ENCODE assay signal across 14 cellular contexts in genomic region chr17:80017226-80018010, GRCh38. TPM values are rescaled to one million over a fixed set of nuclear protein-coding genes. Genes with fewer than 3 reads are reported as not detected.
DNase-seq lines count a peak whose midpoint lies in the region; ATAC-seq, FAIRE-seq and TF ChIP-seq lines count a peak whose summit lies in the region.
"Had no signal": no experiment of that assay in that cellular context is flagged by ENCODE, and none has a peak within 500 bp of the region (broad histone marks: within the 10 kb centered on the region; RNA-seq: fewer than 3 reads in every experiment).

No MANE protein-coding gene starts in this region.

- H3K36me3 ChIP-seq in SK-N-SH (replicated peaks in 1 of 2; ENCODE audit: control insufficient read depth in 1 of 2, insufficient read depth in 2 of 2, low read length in 1 of 2) (peaks cover 9% of the 10 kb centered on the region in 2 experiments), HEK293 (ENCODE audit: control insufficient read depth in 2 of 2, insufficient read depth in 1 of 2, low read length in 2 of 2) (peaks cover 10 to 13% of the 10 kb centered on the region in 2 experiments; a peak in 2 of 3 replicates)

- TF ChIP-seq RAD21 in SK-N-SH (IDR thresholded peaks at IDR 0.05; ENCODE audit: low read length): no peak

- H3K9me3 ChIP-seq in SK-N-SH (peaks cover 8% of the 10 kb centered on the region; the same call in 1 of the 2 replicates), HEK293 (ENCODE audit: control insufficient read depth, insufficient read depth, low read depth, low read length) (0 out of 2 replicates have a peak, but pooled peaks cover 2% of the 10 kb centered on the region)

- H2AFZ ChIP-seq in SK-N-SH (ENCODE audit: low read depth): no peak overlapping the region

- no peak for TF ChIP-seq POLR2A in GM12891 (IDR thresholded peaks at IDR 0.05; ENCODE audit: low read depth, low read length)

- no peaks in the 10 kb centered on the region for H3K9me2 ChIP-seq in SK-N-SH

- peak; percentile 26 for DNase-seq in SK-N-SH
- peak; percentile 44 to 69 for DNase-seq in cerebellar nuclear complex (lab: John Stamatoyannopoulos, UW)
- no peak for DNase-seq in COLO829 (ENCODE audit: low spot score)
- no peak for DNase-seq in GM12891 (ENCODE audit: insufficient read length, low spot score)
- no peak for DNase-seq in NCI-H2029 (lab: John Stamatoyannopoulos, UW)
- DNase-seq: CD4-positive, CD25-positive, alpha-beta regulatory T cell; DND-41; GF-D8; HCEC 1CT had no signal

- POLR2A ChIA-PET in SK-N-SH (lab: Yijun Ruan, JAX): interaction anchor here (1.4 kb wide), 1 partner anchor 16 kb away, joined by 3 read pairs; no protein-coding TSS in a partner anchor
- POLR2A ChIA-PET in HEK293 (lab: Yijun Ruan, JAX): interaction anchor here (0.7 kb wide), 2 partner anchors 931 to 1125 kb away, joined by 4 to 5 read pairs; no protein-coding TSS in a partner anchor

- H3K27ac ChIP-seq in SK-N-SH (ENCODE audit: low read depth in 2 of 2, low read length in 1 of 2) (no peak overlapping the region), HEK293 (ENCODE audit: extremely low read depth, low read depth, low read length) (no peak overlapping the region)
- H3K27ac ChIP-seq: 22Rv1 had no signal

- WGBS in SK-N-SH (ENCODE audit: low lambda C conversion rate): 97% methylated on average over 18 of the region's 18 CpGs

- 0 out of 2 replicates have a peak, but pooled peaks cover 19% of the 10 kb centered on the region for H4K20me1 ChIP-seq in SK-N-SH (ENCODE audit: insufficient read depth)

- no peak for TF ChIP-seq EP300 in SK-N-SH (IDR thresholded peaks at IDR 0.05; ENCODE audit: borderline replicate concordance in 1 of 2, low read depth in 1 of 2, low read length in 1 of 2)

- H3F3A ChIP-seq in SK-N-SH (replicated peaks; ENCODE audit: insufficient read depth): peaks cover 12% of the 10 kb centered on the region

- H3K27me3 ChIP-seq in SK-N-SH (ENCODE audit: insufficient read depth): no peaks in the 10 kb centered on the region

- H3K4me1 ChIP-seq in SK-N-SH (ENCODE audit: control insufficient read depth in 1 of 2, insufficient read depth in 2 of 2, low read depth in 1 of 2, low read length in 1 of 2) (no peaks in the 10 kb centered on the region), HEK293 (ENCODE audit: control insufficient read depth, insufficient read depth, low read length) (0 out of 2 replicates have a peak, but pooled peaks cover 3% of the 10 kb centered on the region)

- ATAC-seq in SK-N-SH treated with all-trans-retinoic acid at 6 μM for 48 hours: no peak
- ATAC-seq: HepG2 had no signal

- TF ChIP-seq CTCF in SK-N-SH (IDR thresholded peaks at IDR 0.05) (no peak), HEK293 (tag by site-specific recombination; IDR thresholded peaks at IDR 0.05) (no peak)

- no peak overlapping the region for H3K4me2 ChIP-seq in SK-N-SH

- no peak for FAIRE-seq in GM12891 (lab: Jason Lieb, UNC)
- FAIRE-seq: D721Med, HepG2 had no signal

- peaks cover 63% of the 10 kb centered on the region for H3K79me2 ChIP-seq in SK-N-SH (ENCODE audit: insufficient read depth)

- H3K9ac ChIP-seq in SK-N-SH: no peak overlapping the region

- CTCF ChIA-PET in SK-N-SH (lab: Yijun Ruan, JAX): interaction anchor here (1.1 to 2.3 kb wide), 5 partner anchors 9 to 25 kb away, joined by 3 to 23 read pairs (median 5); no protein-coding TSS in a partner anchor
- CTCF ChIA-PET in HEK293 (lab: Yijun Ruan, JAX): interaction anchor here (4.0 kb wide), 1 partner anchor 11 kb away, joined by 50 read pairs; no protein-coding TSS in a partner anchor

- H3K4me3 ChIP-seq in SK-N-SH (ENCODE audit: low read depth in 2 of 2, low read length in 1 of 2) (no peak overlapping the region), HEK293 (ENCODE audit: low read depth, low read length) (no peak overlapping the region)

TF ChIP-seq in SK-N-SH, 30 proteins besides CTCF, POLR2A, EP300 and RAD21:
- TF ChIP-seq NRF1 (IDR thresholded peaks at IDR 0.05; ENCODE audit: low read depth, low read length): no peak
- TF ChIP-seq SMC3 (IDR thresholded peaks at IDR 0.05; ENCODE audit: low read depth, low read length): no peak

TF ChIP-seq in SK-N-SH treated with all-trans-retinoic acid at 6 μM for 48 hours, 23 proteins besides CTCF, POLR2A, EP300 and RAD21 (continues in another document):
- TF ChIP-seq ZFP3 (CRISPR knock-in tag; IDR thresholded peaks at IDR 0.05) (no peak), TOX (CRISPR knock-in tag; IDR thresholded peaks at IDR 0.05; ENCODE audit: borderline replicate concordance) (no peak), PPARA (CRISPR knock-in tag; IDR thresholded peaks at IDR 0.05; ENCODE audit: borderline replicate concordance) (no peak), SNAI2 (CRISPR knock-in tag; IDR thresholded peaks at IDR 0.05) (no peak), ZFP30 (CRISPR knock-in tag; IDR thresholded peaks at IDR 0.05) (no peak)

TF ChIP-seq in HEK293, 187 proteins besides CTCF, POLR2A, EP300 and RAD21:
- TF ChIP-seq ZNF837 (tag by site-specific recombination; IDR thresholded peaks at IDR 0.05) (no peak), PRDM10 (tag by site-specific recombination; IDR thresholded peaks at IDR 0.05) (0 out of 2 replicates have a peak, but pooled peaks have one; percentile 29)

TF ChIP-seq in GM12891, 5 proteins besides CTCF, POLR2A, EP300 and RAD21:
- TF ChIP-seq PAX5 (IDR thresholded peaks at IDR 0.05; ENCODE audit: insufficient read depth, low read length, severe bottlenecking): no peak
- TF ChIP-seq TAF1 (IDR thresholded peaks at IDR 0.05; ENCODE audit: low read depth, low read length): no peak
- TF ChIP-seq POLR2AphosphoS5 (IDR thresholded peaks at IDR 0.05; ENCODE audit: low read depth, low read length): no peak
- TF ChIP-seq SPI1 (IDR thresholded peaks at IDR 0.05; ENCODE audit: low read depth, low read length): no peak
- no peak for TF ChIP-seq POU2F2 (IDR thresholded peaks at IDR 0.05; ENCODE audit: low read depth, low read length)

RNA-seq across cellular contexts. Expression of gene TBC1D16, which starts 18.3 kb away (rescaled TPM):
- polyA plus RNA-seq in SK-N-SH (2012; rRNA removed): 14.5 and 15.3 TPM in 2 replicates
- polyA plus RNA-seq in SK-N-SH (2012; cell fraction: cytosol; rRNA removed): 7.9 and 13.0 TPM in 2 replicates
- polyA plus RNA-seq in SK-N-SH (2012; cell fraction: nucleus; rRNA removed): 22.6 and 24.9 TPM in 2 replicates
- polyA plus RNA-seq in GM12891 (2012; ENCODE audit: low read depth, missing spikeins): 0.21 TPM

RNA-seq across cellular contexts. Expression of gene CCDC40, which starts 19.0 kb away (rescaled TPM):
- 17.3 and 21.6 TPM in 2 replicates for polyA plus RNA-seq in SK-N-SH (2012; rRNA removed)
- 8.0 and 8.3 TPM in 2 replicates for polyA plus RNA-seq in SK-N-SH (2012; cell fraction: cytosol; rRNA removed)
- 87.6 and 92.0 TPM in 2 replicates for polyA plus RNA-seq in SK-N-SH (2012; cell fraction: nucleus; rRNA removed)
- 0.14 TPM for polyA plus RNA-seq in GM12891 (2012; ENCODE audit: low read depth, missing spikeins)
- polyA plus RNA-seq: CD4-positive, CD25-positive, alpha-beta regulatory T cell had no signal

Comparison
In these comparisons a context has a peak if more than half of its experiments do, and no peak if none do; other contexts are left out.
1. DNase-seq: peak in SK-N-SH (single experiment) and cerebellar nuclear complex (2 of 2); none in COLO829 (single experiment), GM12891 (single experiment) and NCI-H2029 (single experiment).